In genomic region chr3:29185706-29186105, GRCh38 we compare ENCODE assay signal across 27 cellular contexts.
DNase-seq lines count a peak whose midpoint lies in the region; FAIRE-seq and TF ChIP-seq lines count a peak whose summit lies in the region.
"Had no signal": no experiment of that assay in that cellular context is flagged by ENCODE, and none has a peak within 500 bp of the region (broad histone marks: within the 10 kb centered on the region; RNA-seq: fewer than 3 reads in every experiment).

No MANE protein-coding gene starts in this region.

- peaks cover 57% of the 10 kb centered on the region for H3K4me1 ChIP-seq in ACC112 (ENCODE audit: control insufficient read depth, insufficient read depth, low read length, unreplicated experiment)
- H3K4me1 ChIP-seq in astrocyte (ENCODE audit: insufficient read depth, low read length): peaks cover 48% of the 10 kb centered on the region
- no peaks in the 10 kb centered on the region for H3K4me1 ChIP-seq in mesodermal cell (ENCODE audit: control insufficient read depth, insufficient read depth, low read length, poor library complexity, severe bottlenecking)
- H3K4me1 ChIP-seq in stomach: no peaks in the 10 kb centered on the region
- H3K4me1 ChIP-seq: body of pancreas, Peyer's patch had no signal

- H3K9me3 ChIP-seq in astrocyte (ENCODE audit: insufficient read depth, low read depth, low read length): no peaks in the 10 kb centered on the region
- no peaks in the 10 kb centered on the region for H3K9me3 ChIP-seq in mesodermal cell (ENCODE audit: control insufficient read depth, low read length)
- no peaks in the 10 kb centered on the region for H3K9me3 ChIP-seq in stomach
- H3K9me3 ChIP-seq: body of pancreas, heart right ventricle, Peyer's patch had no signal

- no peaks in the 10 kb centered on the region for H4K20me1 ChIP-seq in astrocyte (ENCODE audit: insufficient read depth, low read length)

- DNase-seq in HFFc6 (no peak), astrocyte (ENCODE audit: low read depth) (no peak), superior temporal gyrus (ENCODE audit: extremely low spot score) (no peak), hepatic stellate cell (ENCODE audit: low spot score) (no peak), stomach (no peak), dedifferentiated amniotic fluid mesenchymal stem cell (ENCODE audit: extremely low spot score) (no peak)
- DNase-seq: activated CD8-positive, alpha-beta T cell treated with anti-CD3 and anti-CD28 coated beads, Interleukin-2, amount 10 ng/mL, durations not matched to agents 7 days and 5 days; activated naive CD4-positive, alpha-beta T cell treated with anti-CD3 and anti-CD28 coated beads for 36 hours; activated T-cell treated with anti-CD3 and anti-CD28 coated beads, Interleukin-2, amount 50 U/mL, for 4 hours; body of pancreas; CD8-positive, alpha-beta T cell; cortex of kidney; DMS53; GOT3; heart right ventricle; KG1; NCI-H1105; NCI-H2081; NK-92 treated with Interleukin-12 subunit alpha and Interleukin-12 subunit beta, amount 100 ng/mL, for 24 hours; occipital lobe; Peyer's patch; right cardiac atrium had no signal

- peak overlapping the region; percentile 80 for H3K9ac ChIP-seq in astrocyte (ENCODE audit: low read length)

- no peak for TF ChIP-seq CTCF in HFFc6 (IDR thresholded peaks at IDR 0.05)
- TF ChIP-seq CTCF in astrocyte (IDR thresholded peaks at IDR 0.05; ENCODE audit: insufficient read depth, low read depth, low read length): no peak
- TF ChIP-seq CTCF in stomach (IDR thresholded peaks at IDR 0.05): no peak

- H3K4me3 ChIP-seq in ACC112 (ENCODE audit: low read depth, low read length) (no peak overlapping the region), astrocyte (ENCODE audit: insufficient read depth, low read depth, low read length) (no peak overlapping the region), mesodermal cell (ENCODE audit: extremely low read depth, insufficient read depth, low read length, poor library complexity, severe bottlenecking) (no peak overlapping the region), stomach (no peak overlapping the region)
- H3K4me3 ChIP-seq: body of pancreas, heart right ventricle, Peyer's patch, SK-N-MC had no signal

- peak overlapping the region; percentile 16 for H2AFZ ChIP-seq in ACC112 (ENCODE audit: low read length, unreplicated experiment)
- H2AFZ ChIP-seq in astrocyte (ENCODE audit: low read depth, low read length): no peak overlapping the region

- H3K27me3 Mint-ChIP-seq in HFFc6 (ENCODE audit: insufficient read depth) (no peaks in the 10 kb centered on the region; the same call in 1 of the 2 replicates), astrocyte (ENCODE audit: low read depth, unreplicated experiment) (no peaks in the 10 kb centered on the region)

- H3K27ac ChIP-seq in ACC112 (ENCODE audit: low read depth, low read length): peak overlapping the region; percentile 94
- peak overlapping the region; percentile 99 for H3K27ac ChIP-seq in astrocyte (ENCODE audit: low read depth, low read length)
- H3K27ac ChIP-seq in mesodermal cell (ENCODE audit: low read depth, low read length, severe bottlenecking): peak overlapping the region; percentile 23
- no peak overlapping the region for H3K27ac ChIP-seq in stomach
- H3K27ac ChIP-seq: body of pancreas, heart right ventricle, Peyer's patch, SK-N-MC had no signal

- H3K27ac Mint-ChIP-seq in HFFc6: peak overlapping the region; percentile 93
- peak overlapping the region; percentile 98 for H3K27ac Mint-ChIP-seq in astrocyte (ENCODE audit: unreplicated experiment)
- H3K27ac Mint-ChIP-seq: activated CD8-positive, alpha-beta T cell treated with anti-CD3 and anti-CD28 coated beads, Interleukin-2, amount 10 ng/mL, durations not matched to agents 7 days and 5 days; activated naive CD4-positive, alpha-beta T cell treated with anti-CD3 and anti-CD28 coated beads for 36 hours; CD8-positive, alpha-beta T cell had no signal

- H3K27me3 ChIP-seq in ACC112 (ENCODE audit: insufficient read depth, low read length) (no peaks in the 10 kb centered on the region), astrocyte (ENCODE audit: insufficient read depth, low read length) (no peaks in the 10 kb centered on the region), stomach (no peaks in the 10 kb centered on the region)
- H3K27me3 ChIP-seq: body of pancreas, heart right ventricle, Peyer's patch had no signal

- no peaks in the 10 kb centered on the region for H3K9me3 Mint-ChIP-seq in HFFc6
- H3K9me3 Mint-ChIP-seq in astrocyte (ENCODE audit: unreplicated experiment): no peaks in the 10 kb centered on the region
- H3K9me3 Mint-ChIP-seq: activated naive CD4-positive, alpha-beta T cell treated with anti-CD3 and anti-CD28 coated beads for 36 hours; CD8-positive, alpha-beta T cell had no signal

- no peak for TF ChIP-seq EP300 in stomach (IDR thresholded peaks at IDR 0.05)

- no peak for FAIRE-seq in astrocyte (lab: Jason Lieb, UNC)
- FAIRE-seq: endometrium, GM12891 had no signal

- intact Hi-C loops in stomach (cut with DNase I; ENCODE audit: low total_unique reads): no loop called here

- TF ChIP-seq POLR2A in stomach (IDR thresholded peaks at IDR 0.05): no peak

- peaks cover 6% of the 10 kb centered on the region; the same call in 1 of the 2 replicates for H3K36me3 Mint-ChIP-seq in HFFc6 (ENCODE audit: low read depth)
- peaks cover 2% of the 10 kb centered on the region for H3K36me3 Mint-ChIP-seq in astrocyte (ENCODE audit: low read depth, unreplicated experiment)
- H3K36me3 Mint-ChIP-seq: CD8-positive, alpha-beta T cell had no signal

- WGBS in mesodermal cell (ENCODE audit: insufficient coverage in 2 of 2), 2 experiments: 100% methylated on average over 1 of the region's 1 CpG; no CpG with 5 or more reads in 1 of the 2 experiments
- 81 to 91% (median 86%) methylated on average over 1 of the region's 1 CpG for WGBS in stomach, 5 donors

- peak overlapping the region; percentile 60 for H3K4me2 ChIP-seq in astrocyte (ENCODE audit: low read length)

- H3K79me2 ChIP-seq in ACC112 (ENCODE audit: control insufficient read depth, insufficient read depth, low read length, unreplicated experiment) (no peaks in the 10 kb centered on the region), astrocyte (ENCODE audit: insufficient read depth, low read length) (no peaks in the 10 kb centered on the region)

- H3K4me1 Mint-ChIP-seq in HFFc6 (ENCODE audit: low read depth) (peaks cover 67% of the 10 kb centered on the region), astrocyte (ENCODE audit: low read depth, unreplicated experiment) (peaks cover 55% of the 10 kb centered on the region)

- H3K4me3 Mint-ChIP-seq in HFFc6 (peak overlapping the region; percentile 54), astrocyte (ENCODE audit: unreplicated experiment) (no peak overlapping the region)
- H3K4me3 Mint-ChIP-seq: activated CD8-positive, alpha-beta T cell treated with anti-CD3 and anti-CD28 coated beads, Interleukin-2, amount 10 ng/mL, durations not matched to agents 7 days and 5 days; activated naive CD4-positive, alpha-beta T cell treated with anti-CD3 and anti-CD28 coated beads for 36 hours; activated T-cell treated with anti-CD3 and anti-CD28 coated beads, Interleukin-2, amount 50 U/mL, for 4 hours; CD8-positive, alpha-beta T cell had no signal

- H3K36me3 ChIP-seq in ACC112 (ENCODE audit: insufficient read depth, low read length) (no peaks in the 10 kb centered on the region), astrocyte (ENCODE audit: insufficient read depth, low read length) (no peaks in the 10 kb centered on the region), mesodermal cell (ENCODE audit: control insufficient read depth, insufficient read depth, low read length) (no peaks in the 10 kb centered on the region), stomach (no peaks in the 10 kb centered on the region)
- H3K36me3 ChIP-seq: heart right ventricle, Peyer's patch had no signal

Comparison
In these comparisons a context has a peak if more than half of its experiments do, and no peak if none do; other contexts are left out.
1. H3K27ac ChIP-seq: peak in ACC112 (single experiment), astrocyte (single experiment) and mesodermal cell (single experiment); none in stomach (0 of 5).